Comparison of ENCODE assay signal across 7 cellular contexts in genomic region chr15:78859971-78860733, GRCh38. TPM values are rescaled to one million over a fixed set of nuclear protein-coding genes. Genes with fewer than 3 reads are reported as not detected.
DNase-seq lines count a peak whose midpoint lies in the region; ATAC-seq and TF ChIP-seq lines count a peak whose summit lies in the region.

No MANE protein-coding gene starts in this region.

- WGBS in lower leg skin, 2 donors = 0 to 1% methylated on average over 29 of the region's 29 CpGs

- no peaks in the 10 kb centered on the region for H3K36me3 Mint-ChIP-seq in activated CD4-positive, alpha-beta T cell treated with anti-CD3 and anti-CD28 coated beads, Interleukin-2, amount 10 ng/mL, durations not matched to agents 7 days and 5 days (ENCODE audit: low read depth)

- H3K9me3 Mint-ChIP-seq in activated CD4-positive, alpha-beta T cell treated with anti-CD3 and anti-CD28 coated beads, Interleukin-2, amount 10 ng/mL, durations not matched to agents 7 days and 5 days = no peaks in the 10 kb centered on the region

- H3K27me3 Mint-ChIP-seq in activated CD4-positive, alpha-beta T cell treated with anti-CD3 and anti-CD28 coated beads, Interleukin-2, amount 10 ng/mL, durations not matched to agents 7 days and 5 days = no peaks in the 10 kb centered on the region

- CTCF ChIA-PET in activated CD4-positive, alpha-beta T cell treated with anti-CD3 and anti-CD28 coated beads, Interleukin-2, amount 10 ng/mL, durations not matched to agents 7 days and 5 days (lab: Charles Lee) = interaction anchor here (0.7 to 2.0 kb wide), 10 partner anchors 9 to 937 kb away, joined by 3 to 5 read pairs (median 3); partner anchors contain the start of gene MORF4L1

- ATAC-seq in GM18502 (IDR thresholded peaks at IDR 0.05; ENCODE audit: poor library complexity, unreplicated experiment) = peak; percentile 86
- ATAC-seq in HG03097 (IDR thresholded peaks at IDR 0.05; ENCODE audit: low FRiP score, unreplicated experiment) = peak; percentile 75

- H3K27ac Mint-ChIP-seq in activated CD4-positive, alpha-beta T cell treated with anti-CD3 and anti-CD28 coated beads, Interleukin-2, amount 10 ng/mL, durations not matched to agents 7 days and 5 days = peak overlapping the region; percentile 79

- peaks cover 7% of the 10 kb centered on the region for H3K4me1 Mint-ChIP-seq in activated CD4-positive, alpha-beta T cell treated with anti-CD3 and anti-CD28 coated beads, Interleukin-2, amount 10 ng/mL, durations not matched to agents 7 days and 5 days

- no peak for TF ChIP-seq POLR2A in lower leg skin (IDR thresholded peaks at IDR 0.05)

- H3K4me3 Mint-ChIP-seq in activated CD4-positive, alpha-beta T cell treated with anti-CD3 and anti-CD28 coated beads, Interleukin-2, amount 10 ng/mL, durations not matched to agents 7 days and 5 days = peak overlapping the region; percentile 76

- peak; percentile 63 for DNase-seq in NCI-H510A treated with DMSO at 0.1 percent for 48 hours (lab: John Stamatoyannopoulos, UW)
- peak; percentile 74 for DNase-seq in activated CD4-positive, alpha-beta T cell treated with anti-CD3 and anti-CD28 coated beads, Interleukin-2, amount 10 ng/mL, durations not matched to agents 7 days and 5 days
- DNase-seq in dermis microvascular lymphatic vessel endothelial cell (ENCODE audit: low read depth in 2 of 2) = peak; percentile 61 to 66
- peak; percentile 54 to 91 for DNase-seq in lower leg skin (ENCODE audit: low spot score in 2 of 2)
- DNase-seq in stimulated activated CD4-positive, alpha-beta T cell treated with anti-CD3 and anti-CD28 coated beads, Interleukin-4, amount 100 ng/mL, for 1 hour = peak; percentile 76

- POLR2A ChIA-PET in activated CD4-positive, alpha-beta T cell treated with anti-CD3 and anti-CD28 coated beads, Interleukin-2, amount 10 ng/mL, durations not matched to agents 7 days and 5 days (lab: Charles Lee) = interaction anchor here (0.6 kb wide), 1 partner anchor 1933 kb away, joined by 3 read pairs; no protein-coding TSS in a partner anchor

- no peak for TF ChIP-seq CTCF in lower leg skin (IDR thresholded peaks at IDR 0.05)

- no peak overlapping the region for H3K4me3 ChIP-seq in lower leg skin (ENCODE audit: low read depth, poor library complexity, severe bottlenecking)

- intact Hi-C loops in lower leg skin (cut with DNase I; ENCODE audit: low total_unique reads) = no loop called here

RNA-seq across cellular contexts. Expression of gene MORF4L1, which starts 12.5 kb away (rescaled TPM):
- 100 to 1,000 TPM; 225 to 274 TPM for total RNA-seq in activated CD4-positive, alpha-beta T cell treated with anti-CD3 and anti-CD28 coated beads, Interleukin-2, amount 10 ng/mL, durations not matched to agents 7 days and 5 days
- total RNA-seq in dermis microvascular lymphatic vessel endothelial cell (301 and 329 TPM in 2 replicates), lower leg skin (100 to 1,000 TPM; 118 to 178 (median 141) TPM)

RNA-seq across cellular contexts. Expression of gene ADAMTS7, which starts 48.9 kb away (rescaled TPM):
- under 1 TPM; 0.10 to 0.12 TPM for total RNA-seq in activated CD4-positive, alpha-beta T cell treated with anti-CD3 and anti-CD28 coated beads, Interleukin-2, amount 10 ng/mL, durations not matched to agents 7 days and 5 days
- total RNA-seq in dermis microvascular lymphatic vessel endothelial cell (6.5 and 8.1 TPM in 2 replicates), lower leg skin (1 to 10 TPM in 1 of 4 donors, under 1 TPM in 3; 0.59 to 2.1 (median 0.60) TPM)
